In the genomic region with DNA sequence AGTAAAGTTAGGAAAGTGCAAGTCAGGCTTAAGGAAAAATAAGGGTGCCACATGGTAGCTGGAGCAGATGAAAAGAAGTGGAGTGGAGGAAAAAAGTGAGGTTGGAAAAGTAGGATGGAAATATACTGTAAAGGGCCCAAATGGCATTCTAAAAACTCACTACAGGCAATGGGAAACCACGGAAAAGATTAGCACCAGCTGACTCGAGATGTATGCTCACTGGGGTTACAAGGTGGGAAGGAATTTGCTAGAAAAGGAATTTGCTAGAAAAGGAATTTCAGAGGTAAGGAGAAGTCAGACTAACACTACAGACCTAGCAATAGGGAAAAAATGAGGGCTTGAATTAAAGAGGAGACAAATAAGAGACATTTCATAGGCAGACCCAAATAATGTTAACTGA, we compare ENCODE assay signal across 16 cellular contexts. TPM values are rescaled to one million over a fixed set of nuclear protein-coding genes. Genes with fewer than 3 reads are reported as not detected.
DNase-seq lines count a peak whose midpoint lies in the region; ATAC-seq and TF ChIP-seq lines count a peak whose summit lies in the region.
"Had no signal": no experiment of that assay in that cellular context is flagged by ENCODE, and none has a peak within 500 bp of the region (broad histone marks: within the 10 kb centered on the region; RNA-seq: fewer than 3 reads in every experiment).

No MANE protein-coding gene starts in this region.

- H3K79me2 ChIP-seq in ACC112 (ENCODE audit: control insufficient read depth, insufficient read depth, low read length, unreplicated experiment) (peaks cover 79% of the 10 kb centered on the region), GM23248 (ENCODE audit: insufficient read depth) (peaks cover 92% of the 10 kb centered on the region)

- no peaks in the 10 kb centered on the region for H3K27me3 ChIP-seq in ACC112 (ENCODE audit: insufficient read depth, low read length)
- H3K27me3 ChIP-seq in GM23248 (replicated peaks; ENCODE audit: insufficient read depth) = no peaks in the 10 kb centered on the region
- H3K27me3 ChIP-seq: BE2C, MG63, SJCRH30 had no signal

- ATAC-seq in omental fat pad (ENCODE audit: low FRiP score) = no peak
- no peak for ATAC-seq in GM18868 (IDR thresholded peaks at IDR 0.05; ENCODE audit: unreplicated experiment)
- ATAC-seq in HG02852 (IDR thresholded peaks at IDR 0.05; ENCODE audit: unreplicated experiment) = no peak

- H2AFZ ChIP-seq in ACC112 (ENCODE audit: low read length, unreplicated experiment) = no peak overlapping the region
- no peak overlapping the region for H2AFZ ChIP-seq in GM23248

- H3K4me1 ChIP-seq in ACC112 (ENCODE audit: control insufficient read depth, insufficient read depth, low read length, unreplicated experiment) (peaks cover 21% of the 10 kb centered on the region), GM23248 (ENCODE audit: insufficient read depth) (peaks cover 19% of the 10 kb centered on the region)
- H3K4me1 ChIP-seq: BE2C, SJCRH30 had no signal

- no peaks in the 10 kb centered on the region for H3K9me2 ChIP-seq in GM23248 (ENCODE audit: insufficient read depth)

- in situ Hi-C loops in GM23248 (cut with MboI) = no loop called here
- in situ Hi-C loops in G401 (cut with HindIII; ENCODE audit: low sequenced_read_pairs) = no loop called here

- no peaks in the 10 kb centered on the region for H4K20me1 ChIP-seq in GM23248 (ENCODE audit: insufficient read depth)

- H3K4me3 Mint-ChIP-seq in activated naive CD8-positive, alpha-beta T cell treated with anti-CD3 and anti-CD28 coated beads for 36 hours = peak overlapping the region; percentile 33

- H3K27ac Mint-ChIP-seq in activated naive CD8-positive, alpha-beta T cell treated with anti-CD3 and anti-CD28 coated beads for 36 hours = peak overlapping the region; percentile 57

- H3K9ac ChIP-seq in GM23248 = peak overlapping the region; percentile 17

- no peaks in the 10 kb centered on the region for H3K27me3 Mint-ChIP-seq in activated naive CD8-positive, alpha-beta T cell treated with anti-CD3 and anti-CD28 coated beads for 36 hours

- no peak overlapping the region for H3K4me3 ChIP-seq in ACC112 (ENCODE audit: low read depth, low read length)
- no peak overlapping the region; the same call in 1 of the 2 replicates for H3K4me3 ChIP-seq in GM23248
- H3K4me3 ChIP-seq: MG63, SJCRH30 had no signal

- H3K9me3 Mint-ChIP-seq in activated naive CD8-positive, alpha-beta T cell treated with anti-CD3 and anti-CD28 coated beads for 36 hours = peaks cover 4% of the 10 kb centered on the region

- H3K4me2 ChIP-seq in GM23248 (ENCODE audit: unreplicated experiment) = peak overlapping the region; percentile 22

- 47 to 54% methylated on average over 2 of the region's 2 CpGs for WGBS in GM23248 (ENCODE audit: low coverage in 1 of 2, low lambda C conversion rate in 2 of 2, missing lambda C conversion rate in 2 of 2), 2 experiments

- H3K27ac ChIP-seq in ACC112 (ENCODE audit: low read depth, low read length) (0 out of 2 replicates have a peak overlapping the region, but pooled peaks have one; percentile 6), GM23248 (peak overlapping the region; percentile 36)
- H3K27ac ChIP-seq: HL-60, SJCRH30 had no signal

- H3K36me3 ChIP-seq in ACC112 (ENCODE audit: insufficient read depth, low read length) = peaks cover 6% of the 10 kb centered on the region; the same call in 1 of the 2 replicates
- H3K36me3 ChIP-seq in GM23248 (ENCODE audit: low read depth) = peaks cover 10% of the 10 kb centered on the region; the same call in 1 of the 2 replicates

- DNase-seq in GM23248 (peak; percentile 52), kidney tubule cell (ENCODE audit: low spot score) (peak; percentile 50), omental fat pad (ENCODE audit: low spot score) (no peak), G401 (ENCODE audit: low spot score) (no peak)
- no peak for DNase-seq in activated naive CD8-positive, alpha-beta T cell treated with anti-CD3 and anti-CD28 coated beads for 36 hours
- DNase-seq: BE2C; caudate nucleus; mammary epithelial cell; MG63; NCI-H2171 treated with DMSO at 0.1 percent for 48 hours; NK-92 treated with Interleukin-12 subunit alpha and Interleukin-12 subunit beta, amount 100 ng/mL, for 24 hours; SJCRH30 had no signal

- H3K36me3 Mint-ChIP-seq in activated naive CD8-positive, alpha-beta T cell treated with anti-CD3 and anti-CD28 coated beads for 36 hours = peaks cover 57% of the 10 kb centered on the region

- no peaks in the 10 kb centered on the region for H3K9me3 ChIP-seq in GM23248 (ENCODE audit: low read depth)
- H3K9me3 ChIP-seq: BE2C, MG63, SJCRH30 had no signal

- no peak for TF ChIP-seq CTCF in omental fat pad (IDR thresholded peaks at IDR 0.05)

- H3F3A ChIP-seq in GM23248 (ENCODE audit: insufficient read depth) = peaks cover 21% of the 10 kb centered on the region

- peaks cover 41% of the 10 kb centered on the region for H3K4me1 Mint-ChIP-seq in activated naive CD8-positive, alpha-beta T cell treated with anti-CD3 and anti-CD28 coated beads for 36 hours

RNA-seq across cellular contexts. Expression of a gene that starts 3.6 kb away (rescaled TPM):
- total RNA-seq in GM23248 (2014; rRNA removed; shearing (Covaris generic)) = 34.7 and 37.2 TPM in 2 replicates
- 43.1 and 43.3 TPM in 2 replicates for polyA plus RNA-seq in GM23248 (2016; fragmentation: Nextera tagmentation; extraction: Ambion mirVana)
- 10 to 100 TPM; 69.0 to 69.3 TPM for total RNA-seq in activated naive CD8-positive, alpha-beta T cell treated with anti-CD3 and anti-CD28 coated beads for 36 hours
- total RNA-seq in omental fat pad = 10 to 100 TPM; 30.7 to 57.5 (median 36.2) TPM
- 21.5 and 27.9 TPM in 2 replicates for total RNA-seq in G401 (2014; rRNA removed; shearing (Covaris generic))

RNA-seq across cellular contexts. Expression of a gene that starts 37.8 kb away (rescaled TPM):
- 16.7 and 28.2 TPM in 2 replicates for total RNA-seq in GM23248 (2014; rRNA removed; shearing (Covaris generic))
- 15.1 and 17.1 TPM in 2 replicates for polyA plus RNA-seq in GM23248 (2016; fragmentation: Nextera tagmentation; extraction: Ambion mirVana)
- 100 to 1,000 TPM; 216 to 226 TPM for total RNA-seq in activated naive CD8-positive, alpha-beta T cell treated with anti-CD3 and anti-CD28 coated beads for 36 hours
- total RNA-seq in omental fat pad = 10 to 100 TPM; 16.3 to 31.2 (median 25.3) TPM
- 60.2 and 66.5 TPM in 2 replicates for total RNA-seq in G401 (2014; rRNA removed; shearing (Covaris generic))

RNA-seq across cellular contexts. Expression of a gene that starts 45.9 kb away (rescaled TPM):
- 18.3 and 23.7 TPM in 2 replicates for total RNA-seq in GM23248 (2014; rRNA removed; shearing (Covaris generic))
- 45.5 and 47.1 TPM in 2 replicates for polyA plus RNA-seq in GM23248 (2016; fragmentation: Nextera tagmentation; extraction: Ambion mirVana)
- 10 to 100 TPM; 71.4 to 72.5 TPM for total RNA-seq in activated naive CD8-positive, alpha-beta T cell treated with anti-CD3 and anti-CD28 coated beads for 36 hours
- 10 to 100 TPM; 36.4 to 61.8 (median 42.1) TPM for total RNA-seq in omental fat pad
- total RNA-seq in G401 (2014; rRNA removed; shearing (Covaris generic)) = 19.0 and 19.1 TPM in 2 replicates

Comparison
In these comparisons a context has a peak if more than half of its experiments do, and no peak if none do; other contexts are left out.
1. DNase-seq: peak in GM23248 (single experiment) and kidney tubule cell (single experiment); none in activated naive CD8-positive, alpha-beta T cell treated with anti-CD3 and anti-CD28 coated beads for 36 hours (single experiment), omental fat pad (single experiment) and G401 (single experiment).